Comparison of ENCODE assay signal across 10 cellular contexts in genomic region chr14:100802179-100802578, GRCh38. TPM values are rescaled to one million over a fixed set of nuclear protein-coding genes. Genes with fewer than 3 reads are reported as not detected.
"Had no signal": no experiment of that assay in that cellular context is flagged by ENCODE, and none has a peak within 500 bp of the region (broad histone marks: within the 10 kb centered on the region; RNA-seq: fewer than 3 reads in every experiment).

No MANE protein-coding gene starts in this region.

- H3K36me3 ChIP-seq: HAP-1 had no signal

- H3K4me3 Mint-ChIP-seq: GM23338, H9, HFFc6 had no signal

- DNase-seq: GM23248, GOT3, H7, H9, HCEC 1CT, HFFc6 had no signal

- H3K27ac ChIP-seq: GM23248 had no signal

- H3K9me3 Mint-ChIP-seq: HFFc6 had no signal

- ATAC-seq: GM23338, HCT116 had no signal

- H3K4me3 ChIP-seq: GM23248, GM23338, HAP-1 had no signal

- H3K9me3 ChIP-seq: HAP-1 had no signal

- H3K27ac Mint-ChIP-seq: GM23338, H9, HFFc6 had no signal

RNA-seq across cellular contexts. Expression of gene MEG3, which starts 23.7 kb away (rescaled TPM):
- total RNA-seq: GM23338, H4 had no signal
